ENCODE assay signal across 8 cellular contexts in the genomic region with DNA sequence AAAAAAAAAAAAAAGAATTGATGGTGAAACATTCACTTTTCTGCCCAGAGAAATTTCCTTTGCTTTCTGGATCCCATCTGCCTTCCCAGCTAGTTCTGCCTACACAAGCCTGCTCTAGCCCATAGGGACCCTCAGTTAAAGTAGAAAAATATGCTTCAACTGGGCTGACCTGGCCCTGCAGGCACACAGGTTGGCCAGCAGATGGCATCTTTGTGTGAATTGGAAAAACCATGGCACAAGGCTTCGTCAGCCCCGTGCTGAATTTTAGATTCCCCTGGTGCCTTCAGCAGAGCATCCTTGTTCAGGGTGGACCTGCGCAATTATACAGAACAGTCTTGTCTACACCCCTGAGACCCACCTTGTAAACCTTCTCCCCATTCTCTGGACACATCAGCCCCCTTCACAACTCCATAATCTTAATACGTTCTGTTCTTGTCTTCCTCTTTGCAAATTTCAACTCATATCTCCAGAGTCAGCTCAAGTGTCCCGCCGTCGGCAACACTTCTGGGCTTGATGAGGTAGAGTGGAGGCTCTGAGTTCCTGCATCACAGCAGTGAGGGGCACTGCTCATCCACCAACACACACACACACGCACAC.
A peak's percentile ranks its signal among the peaks of the same experiment; 100 is the strongest.
DNase-seq lines count a peak whose midpoint lies in the region; ATAC-seq lines count a peak whose summit lies in the region.

No MANE protein-coding gene starts in this region.

- ATAC-seq in GM19468 (IDR thresholded peaks at IDR 0.05; ENCODE audit: extremely low read depth, unreplicated experiment) (peak; percentile 82), HG03571 (IDR thresholded peaks at IDR 0.05; ENCODE audit: unreplicated experiment) (peak; percentile 95)

- DNase-seq in ELR (ENCODE audit: low read depth): peak; percentile 52
- DNase-seq in SKM-1 (lab: John Stamatoyannopoulos, UW; ENCODE audit: unreplicated experiment): peak; percentile 41
- DNase-seq in amniotic epithelial cell (ENCODE audit: low read depth): peak; percentile 29
- DNase-seq in iPS-NIHi11 (ENCODE audit: low spot score): peak; percentile 73
- peak; percentile 39 to 40 for DNase-seq in stimulated activated CD4-positive, alpha-beta T cell treated with anti-CD3 and anti-CD28 coated beads, Interleukin-4, amount 100 ng/mL, for 4 hours
- DNase-seq in NCI-H2107 (lab: John Stamatoyannopoulos, UW): no peak
